8 cellular contexts compared by ENCODE assay signal in the genomic region with DNA sequence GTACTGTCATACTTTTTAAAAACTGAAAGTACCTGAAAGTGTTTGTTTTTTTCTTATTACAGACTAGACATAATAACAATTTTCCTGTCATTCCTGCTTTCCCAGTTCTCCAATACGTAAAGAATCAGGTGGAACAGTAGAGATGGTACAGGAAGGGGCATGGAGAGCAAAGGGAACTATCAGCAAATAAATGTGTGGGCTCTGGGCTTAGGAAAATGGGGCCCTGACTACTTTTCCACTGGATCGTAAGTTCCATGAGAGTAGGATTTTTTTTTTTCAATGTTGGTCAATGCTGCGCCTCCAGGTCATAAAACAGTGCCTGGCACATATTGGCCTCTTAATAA. TPM values are rescaled to one million over a fixed set of nuclear protein-coding genes. Genes with fewer than 3 reads are reported as not detected.
DNase-seq lines count a peak whose midpoint lies in the region; ATAC-seq, FAIRE-seq and TF ChIP-seq lines count a peak whose summit lies in the region.
"Had no signal": no experiment of that assay in that cellular context is flagged by ENCODE, and none has a peak within 500 bp of the region (broad histone marks: within the 10 kb centered on the region; RNA-seq: fewer than 3 reads in every experiment).

No MANE protein-coding gene starts in this region.

- H3K36me3 ChIP-seq in SK-N-MC (ENCODE audit: insufficient read depth, low read length), result no peaks in the 10 kb centered on the region

- H3K9me3 Mint-ChIP-seq in stimulated activated effector memory CD8-positive, alpha-beta T cell treated with anti-CD3 and anti-CD28 coated beads, Interleukin-12 subunit alpha, Interleukin-12 subunit beta, amount 100 ng/mL, for 72 hours, result no peaks in the 10 kb centered on the region
- no peaks in the 10 kb centered on the region for H3K9me3 Mint-ChIP-seq in endothelial cell (ENCODE audit: unreplicated experiment)

- TF ChIP-seq CTCF in fibroblast of the aortic adventitia (IDR thresholded peaks at IDR 0.05; ENCODE audit: insufficient read depth, low read length), result no peak
- no peak for TF ChIP-seq CTCF in endothelial cell (IDR thresholded peaks at IDR 0.05; ENCODE audit: unreplicated experiment)

- H3K4me3 ChIP-seq in SK-N-MC (peak overlapping the region; percentile 75), fibroblast of the aortic adventitia (ENCODE audit: low read depth, low read length) (peak overlapping the region; percentile 53)

- FAIRE-seq in GM12892 (lab: Jason Lieb, UNC) (peak; percentile 27), GM19239 (lab: Jason Lieb, UNC) (no peak)

- H3K27ac Mint-ChIP-seq in stimulated activated effector memory CD8-positive, alpha-beta T cell treated with anti-CD3 and anti-CD28 coated beads, Interleukin-12 subunit alpha, Interleukin-12 subunit beta, amount 100 ng/mL, for 72 hours, result peak overlapping the region; percentile 93
- H3K27ac Mint-ChIP-seq in endothelial cell (ENCODE audit: unreplicated experiment), result no peak overlapping the region

- peaks cover 16% of the 10 kb centered on the region for H3K4me1 Mint-ChIP-seq in stimulated activated effector memory CD8-positive, alpha-beta T cell treated with anti-CD3 and anti-CD28 coated beads, Interleukin-12 subunit alpha, Interleukin-12 subunit beta, amount 100 ng/mL, for 72 hours
- peaks cover 4% of the 10 kb centered on the region for H3K4me1 Mint-ChIP-seq in endothelial cell (ENCODE audit: unreplicated experiment)

- peak overlapping the region; percentile 78 for H3K9ac ChIP-seq in SK-N-MC (ENCODE audit: insufficient read length)

- peaks cover 4% of the 10 kb centered on the region for H3K27me3 Mint-ChIP-seq in endothelial cell (ENCODE audit: unreplicated experiment)

- H3K4me3 Mint-ChIP-seq in stimulated activated effector memory CD8-positive, alpha-beta T cell treated with anti-CD3 and anti-CD28 coated beads, Interleukin-12 subunit alpha, Interleukin-12 subunit beta, amount 100 ng/mL, for 72 hours, result peak overlapping the region; percentile 81
- no peak overlapping the region for H3K4me3 Mint-ChIP-seq in endothelial cell (ENCODE audit: unreplicated experiment)

- peak overlapping the region; percentile 76 for H3K27ac ChIP-seq in SK-N-MC

- H3K9me3 ChIP-seq in SK-N-MC (ENCODE audit: low read depth, low read length), result no peaks in the 10 kb centered on the region

- peaks cover 6% of the 10 kb centered on the region for H3K36me3 Mint-ChIP-seq in stimulated activated effector memory CD8-positive, alpha-beta T cell treated with anti-CD3 and anti-CD28 coated beads, Interleukin-12 subunit alpha, Interleukin-12 subunit beta, amount 100 ng/mL, for 72 hours
- H3K36me3 Mint-ChIP-seq in endothelial cell (ENCODE audit: low read depth, unreplicated experiment), result no peaks in the 10 kb centered on the region

- TF ChIP-seq POLR2A in GM12892 (IDR thresholded peaks at IDR 0.05; ENCODE audit: low read depth, low read length), result no peak

- DNase-seq in GM12892 (ENCODE audit: insufficient read length), result no peak
- DNase-seq in SK-N-MC (ENCODE audit: low read depth, low spot score), result no peak
- DNase-seq in fibroblast of the aortic adventitia (ENCODE audit: low read depth), result no peak
- DNase-seq in stimulated activated effector memory CD8-positive, alpha-beta T cell treated with anti-CD3 and anti-CD28 coated beads, Interleukin-12 subunit alpha, Interleukin-12 subunit beta, amount 100 ng/mL, for 72 hours (ENCODE audit: low spot score in 2 of 2), result no peak
- no peak for DNase-seq in GM19239 (ENCODE audit: insufficient read length, low spot score)
- no peak for DNase-seq in endothelial cell (ENCODE audit: low spot score)
- DNase-seq: NCI-H1092 treated with DMSO at 0.1 percent for 48 hours had no signal

- no peak for ATAC-seq in stimulated activated effector memory CD8-positive, alpha-beta T cell treated with anti-CD3 and anti-CD28 coated beads, Interleukin-12 subunit alpha, Interleukin-12 subunit beta, amount 100 ng/mL, for 72 hours
- no peak for ATAC-seq in HG03196 (IDR thresholded peaks at IDR 0.05; ENCODE audit: unreplicated experiment)

RNA-seq across cellular contexts. Expression of a gene that starts 15.2 kb away (rescaled TPM):
- 81.0 TPM for polyA plus RNA-seq in GM12892 (2012; ENCODE audit: missing spikeins)
- total RNA-seq in fibroblast of the aortic adventitia (ENCODE audit: low replicate concordance) (55.5 and 61.9 TPM in 2 replicates), endothelial cell (ENCODE audit: unreplicated experiment) (23.0 TPM)

RNA-seq across cellular contexts. Expression of a gene that starts 22.8 kb away (rescaled TPM):
- 36.7 TPM for polyA plus RNA-seq in GM12892 (2012; ENCODE audit: missing spikeins)
- 73.5 and 241 TPM in 2 replicates for total RNA-seq in fibroblast of the aortic adventitia (ENCODE audit: low replicate concordance)
- total RNA-seq in endothelial cell (ENCODE audit: unreplicated experiment), result 98.5 TPM
